ENCODE assay signal across 9 cellular contexts in genomic region chr2:151363709-151364108, GRCh38. TPM values are rescaled to one million over a fixed set of nuclear protein-coding genes. Genes with fewer than 3 reads are reported as not detected.
DNase-seq lines count a peak whose midpoint lies in the region; ATAC-seq and TF ChIP-seq lines count a peak whose summit lies in the region.
"Had no signal": no experiment of that assay in that cellular context is flagged by ENCODE, and none has a peak within 500 bp of the region (broad histone marks: within the 10 kb centered on the region; RNA-seq: fewer than 3 reads in every experiment).

No MANE protein-coding gene starts in this region.

- no peaks in the 10 kb centered on the region for H3K4me1 ChIP-seq in Caco-2

- no TSS peak for BruUV-seq in Caco-2 (replicated peaks; lab: Mats Ljungman, UMichigan)

- H3K36me3 ChIP-seq in Caco-2 (ENCODE audit: control insufficient read depth, insufficient read depth, low read length): no peaks in the 10 kb centered on the region

- CTCF ChIA-PET in RWPE1 (lab: Yijun Ruan, JAX) (interaction anchor here (0.7 kb wide), 1 partner anchor 618 kb away, joined by 3 read pairs; no protein-coding TSS in a partner anchor), Caco-2 (lab: Charles Lee) (no interaction called here)

- POLR2A ChIA-PET in RWPE1 (lab: Yijun Ruan, JAX; ENCODE audit: low non-redundant PET) (no interaction called here), Caco-2 (lab: Charles Lee) (no interaction called here)

- no peaks in the 10 kb centered on the region for H3K9me3 Mint-ChIP-seq in Caco-2 (ENCODE audit: unreplicated experiment)

- DNase-seq in fibroblast of the aortic adventitia (ENCODE audit: low read depth): peak; percentile 79
- DNase-seq in substantia nigra (lab: John Stamatoyannopoulos, UW): peak in 37 of 49 donors; percentile 0 to 76 (median 21)
- DNase-seq in RWPE1 (ENCODE audit: low spot score): no peak
- no peak for DNase-seq in Caco-2
- no peak for DNase-seq in cerebellum (ENCODE audit: low spot score)

- no peaks in the 10 kb centered on the region for H3K4me1 Mint-ChIP-seq in Caco-2 (ENCODE audit: low read depth, unreplicated experiment)

- H3K36me3 Mint-ChIP-seq in Caco-2 (ENCODE audit: insufficient read depth, unreplicated experiment): no peaks in the 10 kb centered on the region

- H3K27me3 Mint-ChIP-seq in Caco-2 (ENCODE audit: insufficient read depth, unreplicated experiment): no peaks in the 10 kb centered on the region

- TF ChIP-seq CTCF in fibroblast of the aortic adventitia (IDR thresholded peaks at IDR 0.05; ENCODE audit: insufficient read depth, low read length): no peak
- no peak for TF ChIP-seq CTCF in RWPE1 (conservative IDR thresholded peaks at IDR 0.05; ENCODE audit: low read depth)
- no peak for TF ChIP-seq CTCF in Caco-2 (IDR thresholded peaks at IDR 0.05; ENCODE audit: insufficient read depth in 1 of 2, low read depth in 1 of 2, low read length in 1 of 2, severe bottlenecking in 1 of 2, unreplicated experiment in 1 of 2)

- no peak overlapping the region for H3K27ac Mint-ChIP-seq in Caco-2 (ENCODE audit: unreplicated experiment)

- peak; percentile 34 for ATAC-seq in GM19468 (IDR thresholded peaks at IDR 0.05; ENCODE audit: extremely low read depth, unreplicated experiment)
- ATAC-seq in HG03565 (IDR thresholded peaks at IDR 0.05; ENCODE audit: unreplicated experiment): peak; percentile 81
- no peak for ATAC-seq in SK-N-SH treated with all-trans-retinoic acid at 6 μM for 48 hours

- H3K27ac ChIP-seq in substantia nigra (ENCODE audit: low read depth, low read length, poor library complexity, severe bottlenecking): peak overlapping the region; percentile 74
- no peak overlapping the region for H3K27ac ChIP-seq in RWPE1

- peaks cover 4% of the 10 kb centered on the region for H3K9me3 ChIP-seq in Caco-2

- no peak overlapping the region for H3K4me3 Mint-ChIP-seq in Caco-2 (ENCODE audit: unreplicated experiment)

- no peaks in the 10 kb centered on the region for H3K27me3 ChIP-seq in Caco-2 (replicated peaks; ENCODE audit: control insufficient read depth, insufficient read depth, low read length)

- H3K4me3 ChIP-seq in fibroblast of the aortic adventitia (ENCODE audit: low read depth, low read length) (no peak overlapping the region), Caco-2 (ENCODE audit: low read depth, low read length) (no peak overlapping the region)
- H3K4me3 ChIP-seq: skin epidermis had no signal

- intact Hi-C loops in Caco-2 (cut with micrococcal nuclease; ENCODE audit: unreplicated experiment): no loop called here

TF ChIP-seq in SK-N-SH treated with all-trans-retinoic acid at 6 μM for 48 hours, 23 proteins besides CTCF, POLR2A, EP300 and RAD21:
- no peak for TF ChIP-seq BACH2 (CRISPR knock-in tag; IDR thresholded peaks at IDR 0.05; ENCODE audit: borderline replicate concordance)
- no peak for TF ChIP-seq PATZ1 (CRISPR knock-in tag; IDR thresholded peaks at IDR 0.05; ENCODE audit: borderline replicate concordance)
- TF ChIP-seq CSDC2 (CRISPR knock-in tag; IDR thresholded peaks at IDR 0.05): no peak
TF ChIP-seq in SK-N-SH treated with all-trans-retinoic acid at 6 μM for 48 hours: peak in this region for 0.

RNA-seq across cellular contexts. Expression of gene TNFAIP6, which starts 6.3 kb away (rescaled TPM):
- 47.3 and 51.9 TPM in 2 replicates for total RNA-seq in fibroblast of the aortic adventitia (ENCODE audit: low replicate concordance)
- not detected in 2 replicates for total RNA-seq in Caco-2 (2022)
- total RNA-seq in cerebellum: 0.27 TPM

RNA-seq across cellular contexts. Expression of gene RIF1, which starts 46.0 kb away (rescaled TPM):
- total RNA-seq in fibroblast of the aortic adventitia (ENCODE audit: low replicate concordance) (66.7 and 122 TPM in 2 replicates), Caco-2 (2022) (62.9 and 63.9 TPM in 2 replicates), cerebellum (79.7 TPM)

Comparison
In these comparisons a context has a peak if more than half of its experiments do, and no peak if none do; other contexts are left out.
1. DNase-seq: peak in fibroblast of the aortic adventitia (single experiment) and substantia nigra (37 of 49); none in RWPE1 (single experiment), Caco-2 (0 of 2) and cerebellum (single experiment).
2. RNA of gene TNFAIP6, which starts 6.3 kb away (total RNA-seq): 47.3 to 51.9 TPM in fibroblast of the aortic adventitia; 0.27 TPM in cerebellum (single experiment) and not detected in Caco-2; every median in the first group is over 10 times any median in the second.